ENCODE assay signal across 1 cellular context in the genomic region with DNA sequence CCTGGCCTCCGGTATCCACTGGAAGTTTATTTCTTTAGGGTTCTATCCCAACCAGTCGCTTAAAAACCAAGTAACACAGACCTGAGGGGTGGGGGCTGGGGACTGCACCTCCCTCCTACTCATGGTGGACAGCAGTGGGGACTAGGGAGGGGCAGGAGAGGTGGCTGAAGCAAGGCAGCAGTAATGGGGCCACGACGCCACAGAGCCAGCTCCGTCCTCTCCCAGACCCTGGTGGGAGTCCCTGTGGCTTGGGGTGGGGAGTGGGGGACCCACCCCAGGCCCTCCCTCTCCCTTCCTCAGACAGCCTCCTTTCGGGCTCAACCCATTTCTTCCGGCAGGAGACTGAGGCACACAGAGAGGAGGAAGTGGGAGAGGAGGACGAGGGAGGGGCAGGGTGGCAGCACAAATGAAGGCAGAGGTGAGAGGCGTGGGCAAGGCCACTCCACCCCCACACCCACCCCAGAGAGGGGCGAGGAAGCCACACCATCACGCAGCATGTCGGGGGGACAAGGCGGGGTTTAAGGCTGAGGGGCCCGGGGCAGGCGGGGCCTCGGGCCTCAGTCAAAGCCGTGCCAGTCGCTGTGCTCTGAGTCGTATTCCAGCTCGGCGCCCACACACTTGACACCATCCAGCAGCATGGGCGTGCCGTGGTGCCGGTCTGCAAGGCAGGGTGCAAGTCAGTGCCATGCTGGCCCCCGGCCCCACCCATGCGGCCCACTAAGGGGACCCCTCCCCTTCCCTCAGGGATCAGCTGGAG.
TF ChIP-seq lines count a peak whose summit lies in the region.

No MANE protein-coding gene starts in this region.

TF ChIP-seq in GM12878, 131 proteins besides CTCF, POLR2A, EP300 and RAD21:
- TF ChIP-seq KLF5 (IDR thresholded peaks at IDR 0.05; ENCODE audit: partially characterized antibody) (no peak), NBN (IDR thresholded peaks at IDR 0.05) (no peak), ZBTB33 (IDR thresholded peaks at IDR 0.05) (no peak), ZNF274 (IDR thresholded peaks at IDR 0.05; ENCODE audit: insufficient read depth, insufficient read length) (no peak)
- TF ChIP-seq, protein P1, sequence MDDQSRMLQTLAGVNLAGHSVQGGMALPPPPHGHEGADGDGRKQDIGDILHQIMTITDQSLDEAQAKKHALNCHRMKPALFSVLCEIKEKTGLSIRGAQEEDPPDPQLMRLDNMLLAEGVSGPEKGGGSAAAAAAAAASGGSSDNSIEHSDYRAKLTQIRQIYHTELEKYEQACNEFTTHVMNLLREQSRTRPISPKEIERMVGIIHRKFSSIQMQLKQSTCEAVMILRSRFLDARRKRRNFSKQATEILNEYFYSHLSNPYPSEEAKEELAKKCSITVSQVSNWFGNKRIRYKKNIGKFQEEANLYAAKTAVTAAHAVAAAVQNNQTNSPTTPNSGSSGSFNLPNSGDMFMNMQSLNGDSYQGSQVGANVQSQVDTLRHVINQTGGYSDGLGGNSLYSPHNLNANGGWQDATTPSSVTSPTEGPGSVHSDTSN (IDR thresholded peaks at IDR 0.05; ENCODE audit: insufficient replicate concordance, low read depth, low read length), result no peak
- TF ChIP-seq, protein P2, sequence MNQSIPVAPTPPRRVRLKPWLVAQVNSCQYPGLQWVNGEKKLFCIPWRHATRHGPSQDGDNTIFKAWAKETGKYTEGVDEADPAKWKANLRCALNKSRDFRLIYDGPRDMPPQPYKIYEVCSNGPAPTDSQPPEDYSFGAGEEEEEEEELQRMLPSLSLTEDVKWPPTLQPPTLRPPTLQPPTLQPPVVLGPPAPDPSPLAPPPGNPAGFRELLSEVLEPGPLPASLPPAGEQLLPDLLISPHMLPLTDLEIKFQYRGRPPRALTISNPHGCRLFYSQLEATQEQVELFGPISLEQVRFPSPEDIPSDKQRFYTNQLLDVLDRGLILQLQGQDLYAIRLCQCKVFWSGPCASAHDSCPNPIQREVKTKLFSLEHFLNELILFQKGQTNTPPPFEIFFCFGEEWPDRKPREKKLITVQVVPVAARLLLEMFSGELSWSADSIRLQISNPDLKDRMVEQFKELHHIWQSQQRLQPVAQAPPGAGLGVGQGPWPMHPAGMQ (IDR thresholded peaks at IDR 0.05; ENCODE audit: borderline replicate concordance), result no peak
